Comparison of ENCODE assay signal across 2 cellular contexts in the genomic region with DNA sequence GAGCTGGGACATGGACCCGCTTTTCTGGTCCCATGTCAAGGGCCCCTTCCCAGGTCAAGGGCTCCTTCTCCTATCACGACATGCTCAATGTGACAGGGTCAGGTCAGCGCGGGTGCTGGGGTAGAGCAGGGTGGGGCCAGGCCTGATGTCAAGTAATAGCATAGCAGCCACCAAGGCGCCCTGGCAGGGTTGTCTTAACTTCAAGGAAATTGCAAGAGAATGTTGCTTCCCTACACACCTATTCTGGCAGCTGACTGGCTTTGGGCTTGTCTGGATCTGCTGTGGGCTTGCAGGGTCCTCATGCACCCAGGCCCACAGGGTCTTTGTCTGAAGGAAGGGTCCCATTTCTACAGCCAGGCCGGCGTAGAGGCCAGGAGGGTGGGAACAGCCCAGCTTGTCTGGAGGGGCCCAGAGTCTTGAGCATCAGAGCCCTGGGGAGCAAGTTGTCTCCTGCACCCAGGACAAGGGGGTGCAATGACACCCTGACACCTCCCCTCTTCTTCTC.
TF ChIP-seq lines count a peak whose summit lies in the region.

No MANE protein-coding gene starts in this region.

TF ChIP-seq in SK-N-SH, 30 proteins besides CTCF, POLR2A, EP300 and RAD21:
- TF ChIP-seq SMC3 (IDR thresholded peaks at IDR 0.05; ENCODE audit: low read depth, low read length) (no peak), CHD2 (IDR thresholded peaks at IDR 0.05; ENCODE audit: low read length, partially characterized antibody) (no peak), TCF12 (IDR thresholded peaks at IDR 0.05) (no peak), MEF2A (IDR thresholded peaks at IDR 0.05; ENCODE audit: borderline replicate concordance, low read depth) (no peak), POLR2AphosphoS5 (IDR thresholded peaks at IDR 0.05; ENCODE audit: low read depth, low read length) (no peak), FOXJ3 (CRISPR knock-in tag; IDR thresholded peaks at IDR 0.05) (no peak)
- TF ChIP-seq, protein P1, sequence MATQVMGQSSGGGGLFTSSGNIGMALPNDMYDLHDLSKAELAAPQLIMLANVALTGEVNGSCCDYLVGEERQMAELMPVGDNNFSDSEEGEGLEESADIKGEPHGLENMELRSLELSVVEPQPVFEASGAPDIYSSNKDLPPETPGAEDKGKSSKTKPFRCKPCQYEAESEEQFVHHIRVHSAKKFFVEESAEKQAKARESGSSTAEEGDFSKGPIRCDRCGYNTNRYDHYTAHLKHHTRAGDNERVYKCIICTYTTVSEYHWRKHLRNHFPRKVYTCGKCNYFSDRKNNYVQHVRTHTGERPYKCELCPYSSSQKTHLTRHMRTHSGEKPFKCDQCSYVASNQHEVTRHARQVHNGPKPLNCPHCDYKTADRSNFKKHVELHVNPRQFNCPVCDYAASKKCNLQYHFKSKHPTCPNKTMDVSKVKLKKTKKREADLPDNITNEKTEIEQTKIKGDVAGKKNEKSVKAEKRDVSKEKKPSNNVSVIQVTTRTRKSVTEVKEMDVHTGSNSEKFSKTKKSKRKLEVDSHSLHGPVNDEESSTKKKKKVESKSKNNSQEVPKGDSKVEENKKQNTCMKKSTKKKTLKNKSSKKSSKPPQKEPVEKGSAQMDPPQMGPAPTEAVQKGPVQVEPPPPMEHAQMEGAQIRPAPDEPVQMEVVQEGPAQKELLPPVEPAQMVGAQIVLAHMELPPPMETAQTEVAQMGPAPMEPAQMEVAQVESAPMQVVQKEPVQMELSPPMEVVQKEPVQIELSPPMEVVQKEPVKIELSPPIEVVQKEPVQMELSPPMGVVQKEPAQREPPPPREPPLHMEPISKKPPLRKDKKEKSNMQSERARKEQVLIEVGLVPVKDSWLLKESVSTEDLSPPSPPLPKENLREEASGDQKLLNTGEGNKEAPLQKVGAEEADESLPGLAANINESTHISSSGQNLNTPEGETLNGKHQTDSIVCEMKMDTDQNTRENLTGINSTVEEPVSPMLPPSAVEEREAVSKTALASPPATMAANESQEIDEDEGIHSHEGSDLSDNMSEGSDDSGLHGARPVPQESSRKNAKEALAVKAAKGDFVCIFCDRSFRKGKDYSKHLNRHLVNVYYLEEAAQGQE (IDR thresholded peaks at IDR 0.05; ENCODE audit: low read depth, low read length) = no peak
- TF ChIP-seq, protein P2, sequence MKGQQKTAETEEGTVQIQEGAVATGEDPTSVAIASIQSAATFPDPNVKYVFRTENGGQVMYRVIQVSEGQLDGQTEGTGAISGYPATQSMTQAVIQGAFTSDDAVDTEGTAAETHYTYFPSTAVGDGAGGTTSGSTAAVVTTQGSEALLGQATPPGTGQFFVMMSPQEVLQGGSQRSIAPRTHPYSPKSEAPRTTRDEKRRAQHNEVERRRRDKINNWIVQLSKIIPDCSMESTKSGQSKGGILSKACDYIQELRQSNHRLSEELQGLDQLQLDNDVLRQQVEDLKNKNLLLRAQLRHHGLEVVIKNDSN (IDR thresholded peaks at IDR 0.05; ENCODE audit: borderline replicate concordance, low read depth) = no peak

TF ChIP-seq in SK-N-SH treated with all-trans-retinoic acid at 6 μM for 48 hours, 23 proteins besides CTCF, POLR2A, EP300 and RAD21:
- TF ChIP-seq RARB (CRISPR knock-in tag; IDR thresholded peaks at IDR 0.05) = no peak
- TF ChIP-seq ESRRG (CRISPR knock-in tag; IDR thresholded peaks at IDR 0.05) = no peak
- no peak for TF ChIP-seq ZFP3 (CRISPR knock-in tag; IDR thresholded peaks at IDR 0.05)
- no peak for TF ChIP-seq ZNF70 (CRISPR knock-in tag; IDR thresholded peaks at IDR 0.05)
- TF ChIP-seq, protein P3, sequence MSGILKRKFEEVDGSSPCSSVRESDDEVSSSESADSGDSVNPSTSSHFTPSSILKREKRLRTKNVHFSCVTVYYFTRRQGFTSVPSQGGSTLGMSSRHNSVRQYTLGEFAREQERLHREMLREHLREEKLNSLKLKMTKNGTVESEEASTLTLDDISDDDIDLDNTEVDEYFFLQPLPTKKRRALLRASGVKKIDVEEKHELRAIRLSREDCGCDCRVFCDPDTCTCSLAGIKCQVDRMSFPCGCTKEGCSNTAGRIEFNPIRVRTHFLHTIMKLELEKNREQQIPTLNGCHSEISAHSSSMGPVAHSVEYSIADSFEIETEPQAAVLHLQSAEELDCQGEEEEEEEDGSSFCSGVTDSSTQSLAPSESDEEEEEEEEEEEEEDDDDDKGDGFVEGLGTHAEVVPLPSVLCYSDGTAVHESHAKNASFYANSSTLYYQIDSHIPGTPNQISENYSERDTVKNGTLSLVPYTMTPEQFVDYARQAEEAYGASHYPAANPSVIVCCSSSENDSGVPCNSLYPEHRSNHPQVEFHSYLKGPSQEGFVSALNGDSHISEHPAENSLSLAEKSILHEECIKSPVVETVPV (CRISPR knock-in tag; IDR thresholded peaks at IDR 0.05) = no peak
- no peak for TF ChIP-seq BACH2 (CRISPR knock-in tag; IDR thresholded peaks at IDR 0.05; ENCODE audit: borderline replicate concordance)
- TF ChIP-seq, protein P4, sequence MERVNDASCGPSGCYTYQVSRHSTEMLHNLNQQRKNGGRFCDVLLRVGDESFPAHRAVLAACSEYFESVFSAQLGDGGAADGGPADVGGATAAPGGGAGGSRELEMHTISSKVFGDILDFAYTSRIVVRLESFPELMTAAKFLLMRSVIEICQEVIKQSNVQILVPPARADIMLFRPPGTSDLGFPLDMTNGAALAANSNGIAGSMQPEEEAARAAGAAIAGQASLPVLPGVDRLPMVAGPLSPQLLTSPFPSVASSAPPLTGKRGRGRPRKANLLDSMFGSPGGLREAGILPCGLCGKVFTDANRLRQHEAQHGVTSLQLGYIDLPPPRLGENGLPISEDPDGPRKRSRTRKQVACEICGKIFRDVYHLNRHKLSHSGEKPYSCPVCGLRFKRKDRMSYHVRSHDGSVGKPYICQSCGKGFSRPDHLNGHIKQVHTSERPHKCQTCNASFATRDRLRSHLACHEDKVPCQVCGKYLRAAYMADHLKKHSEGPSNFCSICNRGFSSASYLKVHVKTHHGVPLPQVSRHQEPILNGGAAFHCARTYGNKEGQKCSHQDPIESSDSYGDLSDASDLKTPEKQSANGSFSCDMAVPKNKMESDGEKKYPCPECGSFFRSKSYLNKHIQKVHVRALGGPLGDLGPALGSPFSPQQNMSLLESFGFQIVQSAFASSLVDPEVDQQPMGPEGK (CRISPR knock-in tag; IDR thresholded peaks at IDR 0.05; ENCODE audit: borderline replicate concordance) = no peak
- TF ChIP-seq SNAI2 (CRISPR knock-in tag; IDR thresholded peaks at IDR 0.05) = no peak
- TF ChIP-seq, protein P5, sequence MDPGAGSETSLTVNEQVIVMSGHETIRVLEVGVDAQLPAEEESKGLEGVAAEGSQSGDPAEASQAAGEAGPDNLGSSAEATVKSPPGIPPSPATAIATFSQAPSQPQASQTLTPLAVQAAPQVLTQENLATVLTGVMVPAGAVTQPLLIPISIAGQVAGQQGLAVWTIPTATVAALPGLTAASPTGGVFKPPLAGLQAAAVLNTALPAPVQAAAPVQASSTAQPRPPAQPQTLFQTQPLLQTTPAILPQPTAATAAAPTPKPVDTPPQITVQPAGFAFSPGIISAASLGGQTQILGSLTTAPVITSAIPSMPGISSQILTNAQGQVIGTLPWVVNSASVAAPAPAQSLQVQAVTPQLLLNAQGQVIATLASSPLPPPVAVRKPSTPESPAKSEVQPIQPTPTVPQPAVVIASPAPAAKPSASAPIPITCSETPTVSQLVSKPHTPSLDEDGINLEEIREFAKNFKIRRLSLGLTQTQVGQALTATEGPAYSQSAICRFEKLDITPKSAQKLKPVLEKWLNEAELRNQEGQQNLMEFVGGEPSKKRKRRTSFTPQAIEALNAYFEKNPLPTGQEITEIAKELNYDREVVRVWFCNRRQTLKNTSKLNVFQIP (CRISPR knock-in tag; IDR thresholded peaks at IDR 0.05; ENCODE audit: borderline replicate concordance, low read depth) = no peak
- no peak for TF ChIP-seq ZFP30 (CRISPR knock-in tag; IDR thresholded peaks at IDR 0.05)
- no peak for TF ChIP-seq OSR1 (CRISPR knock-in tag; IDR thresholded peaks at IDR 0.05)
- no peak for TF ChIP-seq TOX (CRISPR knock-in tag; IDR thresholded peaks at IDR 0.05; ENCODE audit: borderline replicate concordance)
- TF ChIP-seq ZNF8 (CRISPR knock-in tag; IDR thresholded peaks at IDR 0.05) = no peak
- TF ChIP-seq, protein P6, sequence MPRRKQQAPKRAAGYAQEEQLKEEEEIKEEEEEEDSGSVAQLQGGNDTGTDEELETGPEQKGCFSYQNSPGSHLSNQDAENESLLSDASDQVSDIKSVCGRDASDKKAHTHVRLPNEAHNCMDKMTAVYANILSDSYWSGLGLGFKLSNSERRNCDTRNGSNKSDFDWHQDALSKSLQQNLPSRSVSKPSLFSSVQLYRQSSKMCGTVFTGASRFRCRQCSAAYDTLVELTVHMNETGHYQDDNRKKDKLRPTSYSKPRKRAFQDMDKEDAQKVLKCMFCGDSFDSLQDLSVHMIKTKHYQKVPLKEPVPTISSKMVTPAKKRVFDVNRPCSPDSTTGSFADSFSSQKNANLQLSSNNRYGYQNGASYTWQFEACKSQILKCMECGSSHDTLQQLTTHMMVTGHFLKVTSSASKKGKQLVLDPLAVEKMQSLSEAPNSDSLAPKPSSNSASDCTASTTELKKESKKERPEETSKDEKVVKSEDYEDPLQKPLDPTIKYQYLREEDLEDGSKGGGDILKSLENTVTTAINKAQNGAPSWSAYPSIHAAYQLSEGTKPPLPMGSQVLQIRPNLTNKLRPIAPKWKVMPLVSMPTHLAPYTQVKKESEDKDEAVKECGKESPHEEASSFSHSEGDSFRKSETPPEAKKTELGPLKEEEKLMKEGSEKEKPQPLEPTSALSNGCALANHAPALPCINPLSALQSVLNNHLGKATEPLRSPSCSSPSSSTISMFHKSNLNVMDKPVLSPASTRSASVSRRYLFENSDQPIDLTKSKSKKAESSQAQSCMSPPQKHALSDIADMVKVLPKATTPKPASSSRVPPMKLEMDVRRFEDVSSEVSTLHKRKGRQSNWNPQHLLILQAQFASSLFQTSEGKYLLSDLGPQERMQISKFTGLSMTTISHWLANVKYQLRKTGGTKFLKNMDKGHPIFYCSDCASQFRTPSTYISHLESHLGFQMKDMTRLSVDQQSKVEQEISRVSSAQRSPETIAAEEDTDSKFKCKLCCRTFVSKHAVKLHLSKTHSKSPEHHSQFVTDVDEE (CRISPR knock-in tag; IDR thresholded peaks at IDR 0.05) = no peak
- TF ChIP-seq TCF4 (CRISPR knock-in tag; IDR thresholded peaks at IDR 0.05; ENCODE audit: borderline replicate concordance) = no peak
- no peak for TF ChIP-seq GLIS3 (CRISPR knock-in tag; IDR thresholded peaks at IDR 0.05)
TF ChIP-seq in SK-N-SH treated with all-trans-retinoic acid at 6 μM for 48 hours: peak in this region for 0.
